In the genomic region with DNA sequence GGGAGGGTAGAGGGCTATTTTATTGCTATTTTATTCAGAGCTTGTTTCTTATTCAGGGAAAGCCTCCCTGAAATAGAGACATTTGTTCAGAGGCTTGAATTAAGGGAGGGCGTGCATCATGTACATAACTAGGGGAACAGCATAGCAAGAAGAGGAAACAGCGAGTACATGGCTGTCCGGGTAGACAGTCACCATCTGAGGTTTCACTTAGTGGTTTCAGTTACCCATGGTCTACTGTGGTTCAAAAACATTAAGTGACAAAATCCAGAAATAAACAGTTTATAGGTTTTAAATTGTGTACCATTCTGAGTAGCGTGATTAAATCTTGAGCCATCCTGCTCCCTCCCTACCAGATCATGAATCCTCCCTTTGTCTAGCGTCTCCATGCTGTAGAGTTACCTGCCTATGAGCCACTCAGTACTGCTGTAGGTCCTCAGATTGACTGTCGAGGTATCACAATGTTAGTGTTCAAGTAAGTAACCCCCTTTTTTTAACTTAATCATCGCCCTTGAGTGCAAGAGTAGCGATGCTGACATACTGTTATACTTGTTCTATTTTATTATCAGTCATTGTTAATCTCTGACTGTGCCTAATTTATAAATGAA, we compare ENCODE assay signal across 19 cellular contexts.
"Had no signal": no experiment of that assay in that cellular context is flagged by ENCODE, and none has a peak within 500 bp of the region (broad histone marks: within the 10 kb centered on the region; RNA-seq: fewer than 3 reads in every experiment).

No MANE protein-coding gene starts in this region.

- H3K36me3 Mint-ChIP-seq: activated CD8-positive, alpha-beta memory T cell treated with anti-CD3 and anti-CD28 coated beads, Interleukin-2, amount 10 ng/mL, durations not matched to agents 7 days and 5 days; activated naive CD8-positive, alpha-beta T cell treated with anti-CD3 and anti-CD28 coated beads for 36 hours; naive thymus-derived CD4-positive, alpha-beta T cell; neural progenitor cell; type B pancreatic cell had no signal

- H3K9me3 Mint-ChIP-seq: neural progenitor cell, type B pancreatic cell had no signal

- ATAC-seq: activated CD8-positive, alpha-beta memory T cell treated with anti-CD3 and anti-CD28 coated beads, Interleukin-2, amount 10 ng/mL, durations not matched to agents 7 days and 5 days; naive thymus-derived CD4-positive, alpha-beta T cell; psoas muscle; right cardiac atrium; stimulated activated naive CD8-positive, alpha-beta T cell treated with anti-CD3 and anti-CD28 coated beads, Interleukin-15, amount 100 ng/mL, for 72 hours had no signal

- H3K9ac ChIP-seq: neural progenitor cell had no signal

- H3K9me3 ChIP-seq: psoas muscle had no signal

- H3K27me3 ChIP-seq: cardiac muscle cell, neural progenitor cell had no signal

- H3K4me1 ChIP-seq: neural progenitor cell, psoas muscle had no signal

- H3K4me3 ChIP-seq: cardiac muscle cell, neural progenitor cell, psoas muscle had no signal

- H2AFZ ChIP-seq: neural progenitor cell had no signal

- H3K4me1 Mint-ChIP-seq: activated CD4-positive, alpha-beta memory T cell treated with anti-CD3 and anti-CD28 coated beads, Interleukin-2, amount 10 ng/mL, durations not matched to agents 7 days and 5 days; activated CD8-positive, alpha-beta memory T cell treated with anti-CD3 and anti-CD28 coated beads, Interleukin-2, amount 10 ng/mL, durations not matched to agents 7 days and 5 days; activated naive CD8-positive, alpha-beta T cell treated with anti-CD3 and anti-CD28 coated beads for 36 hours; naive thymus-derived CD4-positive, alpha-beta T cell; neural progenitor cell; stimulated activated naive CD8-positive, alpha-beta T cell treated with anti-CD3 and anti-CD28 coated beads, Interleukin-15, amount 100 ng/mL, for 72 hours had no signal

- H3K27ac Mint-ChIP-seq: activated CD4-positive, alpha-beta memory T cell treated with anti-CD3 and anti-CD28 coated beads, Interleukin-2, amount 10 ng/mL, durations not matched to agents 7 days and 5 days; activated CD8-positive, alpha-beta memory T cell treated with anti-CD3 and anti-CD28 coated beads, Interleukin-2, amount 10 ng/mL, durations not matched to agents 7 days and 5 days; activated naive CD8-positive, alpha-beta T cell treated with anti-CD3 and anti-CD28 coated beads for 36 hours; naive thymus-derived CD4-positive, alpha-beta T cell; neural progenitor cell; stimulated activated naive CD8-positive, alpha-beta T cell treated with anti-CD3 and anti-CD28 coated beads, Interleukin-15, amount 100 ng/mL, for 72 hours; type B pancreatic cell had no signal

- H3K4me3 Mint-ChIP-seq: activated CD4-positive, alpha-beta memory T cell treated with anti-CD3 and anti-CD28 coated beads, Interleukin-2, amount 10 ng/mL, durations not matched to agents 7 days and 5 days; activated CD8-positive, alpha-beta memory T cell treated with anti-CD3 and anti-CD28 coated beads, Interleukin-2, amount 10 ng/mL, durations not matched to agents 7 days and 5 days; activated naive CD8-positive, alpha-beta T cell treated with anti-CD3 and anti-CD28 coated beads for 36 hours; naive thymus-derived CD4-positive, alpha-beta T cell; neural progenitor cell; stimulated activated naive CD8-positive, alpha-beta T cell treated with anti-CD3 and anti-CD28 coated beads, Interleukin-15, amount 100 ng/mL, for 72 hours; type B pancreatic cell had no signal

- H3K36me3 ChIP-seq: cardiac muscle cell, neural progenitor cell had no signal

- H3K27me3 Mint-ChIP-seq: activated CD4-positive, alpha-beta memory T cell treated with anti-CD3 and anti-CD28 coated beads, Interleukin-2, amount 10 ng/mL, durations not matched to agents 7 days and 5 days; activated CD8-positive, alpha-beta memory T cell treated with anti-CD3 and anti-CD28 coated beads, Interleukin-2, amount 10 ng/mL, durations not matched to agents 7 days and 5 days; activated naive CD8-positive, alpha-beta T cell treated with anti-CD3 and anti-CD28 coated beads for 36 hours; naive thymus-derived CD4-positive, alpha-beta T cell; stimulated activated naive CD8-positive, alpha-beta T cell treated with anti-CD3 and anti-CD28 coated beads, Interleukin-15, amount 100 ng/mL, for 72 hours; type B pancreatic cell had no signal

- H3K27ac ChIP-seq: cardiac muscle cell, neural progenitor cell, psoas muscle had no signal

- H3K4me2 ChIP-seq: neural progenitor cell had no signal

- DNase-seq: activated CD4-positive, alpha-beta memory T cell treated with anti-CD3 and anti-CD28 coated beads, Interleukin-2, amount 10 ng/mL, durations not matched to agents 7 days and 5 days; activated CD4-positive, alpha-beta T cell treated with anti-CD3 and anti-CD28 coated beads for 48 hours; activated CD4-positive, CD25-positive, alpha-beta regulatory T cell; activated CD8-positive, alpha-beta memory T cell treated with anti-CD3 and anti-CD28 coated beads, Interleukin-2, amount 10 ng/mL, durations not matched to agents 7 days and 5 days; activated naive CD4-positive, alpha-beta T cell; activated naive CD8-positive, alpha-beta T cell treated with anti-CD3 and anti-CD28 coated beads for 36 hours; amniotic stem cell; mesenchymal stem cell; naive thymus-derived CD4-positive, alpha-beta T cell; psoas muscle; right cardiac atrium; small intestine; stimulated activated CD4-positive, alpha-beta T cell treated with anti-CD3 and anti-CD28 coated beads, Interleukin-15, amount 100 ng/mL, for 24 hours; stimulated activated CD4-positive, alpha-beta T cell treated with anti-CD3 and anti-CD28 coated beads, Interleukin-2, amount 100 ng/mL, for 48 hours; stimulated activated naive CD8-positive, alpha-beta T cell treated with anti-CD3 and anti-CD28 coated beads, Interleukin-15, amount 100 ng/mL, for 72 hours; T-helper 9 cell had no signal
